1 cellular context compared by ENCODE assay signal in genomic region chr20:53917145-53918009, GRCh38.
TF ChIP-seq lines count a peak whose summit lies in the region.

No MANE protein-coding gene starts in this region.

TF ChIP-seq in K562, 482 proteins besides CTCF, POLR2A, EP300 and RAD21 (continued from another document and continues in another):
- TF ChIP-seq ATF3 (IDR thresholded peaks at IDR 0.05) (peak; percentile 91), ATF3 (CRISPR knock-in tag; conservative IDR thresholded peaks at IDR 0.05) (no peak), ASH1L (IDR thresholded peaks at IDR 0.05; ENCODE audit: borderline replicate concordance, low read depth, partially characterized antibody) (no peak), NUFIP1 (IDR thresholded peaks at IDR 0.05; ENCODE audit: partially characterized antibody) (no peak), EP400 (IDR thresholded peaks at IDR 0.05) (peak; percentile 72), BCLAF1 (IDR thresholded peaks at IDR 0.05; ENCODE audit: borderline replicate concordance in 1 of 2, control insufficient read depth in 1 of 2, low read depth in 2 of 2, low read length in 1 of 2) (peak in 1 of 2 experiments; percentile 19; a peak in 1 of 4 replicates), TEAD4 (IDR thresholded peaks at IDR 0.05; ENCODE audit: low read length) (peak; percentile 87), TEAD4 (CRISPR knock-in tag; IDR thresholded peaks at IDR 0.05; ENCODE audit: borderline replicate concordance) (no peak), NFRKB (IDR thresholded peaks at IDR 0.05; ENCODE audit: low read depth) (peak; percentile 60; the same call in 1 of the 2 replicates), ZNF133 (CRISPR knock-in tag; IDR thresholded peaks at IDR 0.05) (no peak), HOMEZ (CRISPR knock-in tag; IDR thresholded peaks at IDR 0.05) (no peak), CBFA2T2 (conservative IDR thresholded peaks at IDR 0.05) (peak; percentile 89), TSHZ1 (CRISPR knock-in tag; IDR thresholded peaks at IDR 0.05) (no peak), HDAC1 (IDR thresholded peaks at IDR 0.05) (peak in 1 of 2 experiments; percentile 64; a peak in 2 of 4 replicates), ZNF184 (CRISPR knock-in tag; IDR thresholded peaks at IDR 0.05) (no peak), ZNF717 (CRISPR knock-in tag; IDR thresholded peaks at IDR 0.05) (no peak), AFF1 (IDR thresholded peaks at IDR 0.05; ENCODE audit: low read depth in 1 of 2, partially characterized antibody in 2 of 2) (peak; percentile 32 to 82), TEAD1 (CRISPR knock-in tag; IDR thresholded peaks at IDR 0.05) (peak in 1 of 2 experiments; percentile 43; a peak in 1 of 4 replicates), E2F8 (IDR thresholded peaks at IDR 0.05; ENCODE audit: low read depth, partially characterized antibody) (no peak), MGA (IDR thresholded peaks at IDR 0.05) (peak; percentile 85)
